ENCODE assay signal across 29 cellular contexts in genomic region chr17:65194670-65195334, GRCh38. TPM values are rescaled to one million over a fixed set of nuclear protein-coding genes. Genes with fewer than 3 reads are reported as not detected.
DNase-seq lines count a peak whose midpoint lies in the region; TF ChIP-seq lines count a peak whose summit lies in the region.
"Had no signal": no experiment of that assay in that cellular context is flagged by ENCODE, and none has a peak within 500 bp of the region (broad histone marks: within the 10 kb centered on the region; RNA-seq: fewer than 3 reads in every experiment).

No MANE protein-coding gene starts in this region.

- H3K79me2 ChIP-seq in mesendoderm (ENCODE audit: control insufficient read depth, insufficient read depth, low read length) = no peaks in the 10 kb centered on the region

- intact Hi-C loops in activated CD4-positive, alpha-beta memory T cell treated with anti-CD3 and anti-CD28 coated beads for 36 hours (cut with micrococcal nuclease) = loop anchor here (5.0 kb wide), 1 partner anchor 348 kb away; no protein-coding TSS in a partner anchor
- intact Hi-C loops in transverse colon (cut with DNase I; ENCODE audit: low total_unique reads) = no loop called here

- in situ Hi-C loops in astrocyte of the spinal cord (cut with HindIII; ENCODE audit: low sequenced_read_pairs) (no loop called here), transverse colon (cut with MboI; ENCODE audit: low pct_ligation_motif_present in 1 of 4, low pct_unique_long_range_greater_than_20kb in 1 of 4, low sequenced_read_pairs in 3 of 4) (no loop called here)

- H3K36me3 ChIP-seq in mesendoderm (ENCODE audit: control insufficient read depth, insufficient read depth, low read length) (no peaks in the 10 kb centered on the region), transverse colon (no peaks in the 10 kb centered on the region)
- H3K36me3 ChIP-seq: adrenal gland, left ventricle myocardium inferior had no signal

- no peak for DNase-seq in activated CD4-positive, alpha-beta memory T cell treated with anti-CD3 and anti-CD28 coated beads, Interleukin-2, amount 10 ng/mL, durations not matched to agents 7 days and 5 days
- DNase-seq in activated CD4-positive, alpha-beta memory T cell treated with anti-CD3 and anti-CD28 coated beads for 36 hours = no peak
- DNase-seq in astrocyte of the spinal cord (ENCODE audit: low read depth, low spot score) (no peak), mesendoderm (peak; percentile 40), transverse colon (peak; percentile 27), GM19238 (ENCODE audit: insufficient read length, low spot score) (no peak), SW480 (ENCODE audit: low spot score) (no peak)
- no peak for DNase-seq in stimulated activated CD4-positive, alpha-beta T cell treated with anti-CD3 and anti-CD28 coated beads, Interleukin-4, amount 100 ng/mL, for 4 hours
- DNase-seq: activated CD8-positive, alpha-beta T cell treated with anti-CD3 and anti-CD28 coated beads, Interleukin-2, amount 10 ng/mL, durations not matched to agents 7 days and 5 days; activated gamma-delta T cell treated with Interleukin-2 at 50 U/mL for 16 hours; adrenal gland; DMS79; H7; hypothalamus; left ventricle myocardium inferior; midbrain; NCI-H1092 treated with DMSO at 0.1 percent for 48 hours; NCI-H187 treated with DMSO at 0.1 percent for 48 hours; NCI-H226; NCI-H748 treated with DMSO at 0.1 percent for 48 hours; nephron progenitor cell; posterior cingulate gyrus; SK-N-SH; stimulated activated CD8-positive, alpha-beta memory T cell treated with anti-CD3 and anti-CD28 coated beads, Interleukin-4, amount 100 ng/mL, for 48 hours; T-helper 9 cell had no signal

- H3K23ac ChIP-seq in mesendoderm (ENCODE audit: low read length) = no peak overlapping the region

- peak overlapping the region; percentile 3 for H3K56ac ChIP-seq in mesendoderm (ENCODE audit: low read length)

- no peak overlapping the region for H3K9ac ChIP-seq in mesendoderm (ENCODE audit: low read length)
- H3K9ac ChIP-seq: SK-N-SH had no signal

- H4K8ac ChIP-seq in mesendoderm (ENCODE audit: low read depth, low read length) = no peak overlapping the region

- H3K4me3 ChIP-seq in astrocyte of the spinal cord (ENCODE audit: low read depth, low read length) = no peak overlapping the region
- no peak overlapping the region for H3K4me3 ChIP-seq in mesendoderm (ENCODE audit: low read length)
- no peak overlapping the region for H3K4me3 ChIP-seq in transverse colon
- H3K4me3 ChIP-seq: A549, adrenal gland, coronary artery, left ventricle myocardium inferior had no signal

- H3K27ac ChIP-seq in mesendoderm (ENCODE audit: low read depth, low read length) (no peak overlapping the region), transverse colon (no peak overlapping the region)
- H3K27ac ChIP-seq: A549, adrenal gland, coronary artery, HL-60, left ventricle myocardium inferior, RWPE1 had no signal

- H3K27ac Mint-ChIP-seq in activated CD4-positive, alpha-beta memory T cell treated with anti-CD3 and anti-CD28 coated beads, Interleukin-2, amount 10 ng/mL, durations not matched to agents 7 days and 5 days = peak overlapping the region; percentile 27
- H3K27ac Mint-ChIP-seq in activated CD4-positive, alpha-beta memory T cell treated with anti-CD3 and anti-CD28 coated beads for 36 hours = no peak overlapping the region
- H3K27ac Mint-ChIP-seq: activated CD8-positive, alpha-beta T cell treated with anti-CD3 and anti-CD28 coated beads, Interleukin-2, amount 10 ng/mL, durations not matched to agents 7 days and 5 days; nephron progenitor cell had no signal

- H3K27me3 Mint-ChIP-seq in activated CD4-positive, alpha-beta memory T cell treated with anti-CD3 and anti-CD28 coated beads, Interleukin-2, amount 10 ng/mL, durations not matched to agents 7 days and 5 days = no peaks in the 10 kb centered on the region
- H3K27me3 Mint-ChIP-seq in activated CD4-positive, alpha-beta memory T cell treated with anti-CD3 and anti-CD28 coated beads for 36 hours = no peaks in the 10 kb centered on the region

- peak; percentile 7 for TF ChIP-seq CTCF in astrocyte of the spinal cord (IDR thresholded peaks at IDR 0.05; ENCODE audit: low read depth, low read length)
- TF ChIP-seq CTCF in transverse colon (IDR thresholded peaks at IDR 0.05) = no peak

- no peak overlapping the region for H3K4me3 Mint-ChIP-seq in activated CD4-positive, alpha-beta memory T cell treated with anti-CD3 and anti-CD28 coated beads, Interleukin-2, amount 10 ng/mL, durations not matched to agents 7 days and 5 days
- H3K4me3 Mint-ChIP-seq in activated CD4-positive, alpha-beta memory T cell treated with anti-CD3 and anti-CD28 coated beads for 36 hours = no peak overlapping the region
- H3K4me3 Mint-ChIP-seq: activated CD8-positive, alpha-beta T cell treated with anti-CD3 and anti-CD28 coated beads, Interleukin-2, amount 10 ng/mL, durations not matched to agents 7 days and 5 days; nephron progenitor cell had no signal

- no peak overlapping the region for H2BK15ac ChIP-seq in mesendoderm (replicated peaks; ENCODE audit: low read depth)

- H2BK5ac ChIP-seq in mesendoderm (ENCODE audit: low read length) = no peak overlapping the region

- no peak overlapping the region for H2AK5ac ChIP-seq in mesendoderm (ENCODE audit: low read length)

- CTCF ChIA-PET in activated CD4-positive, alpha-beta memory T cell treated with anti-CD3 and anti-CD28 coated beads, Interleukin-2, amount 10 ng/mL, durations not matched to agents 7 days and 5 days (lab: Charles Lee) = interaction anchor here (0.6 to 3.3 kb wide), 2 partner anchors 14 to 58 kb away, joined by 3 to 13 read pairs; partner anchors contain the start of gene RGS9
- CTCF ChIA-PET in activated CD4-positive, alpha-beta memory T cell treated with anti-CD3 and anti-CD28 coated beads for 36 hours (lab: Charles Lee) = interaction anchor here (0.7 to 3.1 kb wide), 2 partner anchors 58 to 220 kb away, joined by 3 to 10 read pairs; partner anchors contain the start of gene RGS9

- H3K18ac ChIP-seq in mesendoderm (ENCODE audit: low read length) = no peak overlapping the region

- no peak overlapping the region for H2BK120ac ChIP-seq in mesendoderm (ENCODE audit: low read depth, low read length)

- WGBS in mesendoderm (ENCODE audit: extremely low coverage, insufficient coverage, low lambda C conversion rate) = no CpG with 5 or more reads among the region's 9 CpGs
- 67 to 85% methylated on average over 2 to 9 of the region's 9 CpGs for WGBS in transverse colon (ENCODE audit: low coverage in 1 of 2), 2 donors

- H3K9me3 ChIP-seq in transverse colon = no peaks in the 10 kb centered on the region
- H3K9me3 ChIP-seq: A549, adrenal gland, left ventricle myocardium inferior, SK-N-SH had no signal

- H3K4me1 Mint-ChIP-seq in activated CD4-positive, alpha-beta memory T cell treated with anti-CD3 and anti-CD28 coated beads, Interleukin-2, amount 10 ng/mL, durations not matched to agents 7 days and 5 days = peaks cover 66% of the 10 kb centered on the region
- H3K4me1 Mint-ChIP-seq in activated CD4-positive, alpha-beta memory T cell treated with anti-CD3 and anti-CD28 coated beads for 36 hours (ENCODE audit: low read depth) = peaks cover 50% of the 10 kb centered on the region
- H3K4me1 Mint-ChIP-seq: nephron progenitor cell had no signal

- no peak for TF ChIP-seq EP300 in transverse colon (IDR thresholded peaks at IDR 0.05; ENCODE audit: low read depth)

- H3K4me1 ChIP-seq in mesendoderm (ENCODE audit: control insufficient read depth, low read depth, low read length) (no peaks in the 10 kb centered on the region), transverse colon (no peaks in the 10 kb centered on the region)
- H3K4me1 ChIP-seq: left ventricle myocardium inferior had no signal

- POLR2A ChIA-PET in activated CD4-positive, alpha-beta memory T cell treated with anti-CD3 and anti-CD28 coated beads, Interleukin-2, amount 10 ng/mL, durations not matched to agents 7 days and 5 days (lab: Charles Lee) = interaction anchor here (5.1 kb wide), 1 partner anchor 14 kb away, joined by 30 read pairs; no protein-coding TSS in a partner anchor
- POLR2A ChIA-PET in activated CD4-positive, alpha-beta memory T cell treated with anti-CD3 and anti-CD28 coated beads for 36 hours (lab: Charles Lee) = no interaction called here

- no peaks in the 10 kb centered on the region for H3K9me3 Mint-ChIP-seq in activated CD4-positive, alpha-beta memory T cell treated with anti-CD3 and anti-CD28 coated beads, Interleukin-2, amount 10 ng/mL, durations not matched to agents 7 days and 5 days
- H3K9me3 Mint-ChIP-seq in activated CD4-positive, alpha-beta memory T cell treated with anti-CD3 and anti-CD28 coated beads for 36 hours = no peaks in the 10 kb centered on the region
- H3K9me3 Mint-ChIP-seq: nephron progenitor cell had no signal

- no peaks in the 10 kb centered on the region for H3K79me1 ChIP-seq in mesendoderm (ENCODE audit: low read length)

- H3K27me3 ChIP-seq in mesendoderm (ENCODE audit: insufficient read depth, low read length, poor library complexity) = no peaks in the 10 kb centered on the region
- H3K27me3 ChIP-seq in transverse colon = no peaks in the 10 kb centered on the region
- H3K27me3 ChIP-seq: adrenal gland had no signal

- H3K4me2 ChIP-seq in mesendoderm (ENCODE audit: low read length) = no peak overlapping the region
- H3K4me2 ChIP-seq: A549, SK-N-SH had no signal

- peaks cover 53% of the 10 kb centered on the region for H3K36me3 Mint-ChIP-seq in activated CD4-positive, alpha-beta memory T cell treated with anti-CD3 and anti-CD28 coated beads, Interleukin-2, amount 10 ng/mL, durations not matched to agents 7 days and 5 days (ENCODE audit: low read depth)
- no peaks in the 10 kb centered on the region for H3K36me3 Mint-ChIP-seq in activated CD4-positive, alpha-beta memory T cell treated with anti-CD3 and anti-CD28 coated beads for 36 hours

- no peak overlapping the region for H4K5ac ChIP-seq in mesendoderm (ENCODE audit: low read length)

- TF ChIP-seq POLR2A in transverse colon (IDR thresholded peaks at IDR 0.05) = no peak

- no peak overlapping the region for H3K4ac ChIP-seq in mesendoderm (ENCODE audit: low read depth, low read length)

RNA-seq across cellular contexts. Expression of gene RGS9, which starts 57.6 kb away (rescaled TPM):
- 10 to 100 TPM; 30.4 to 31.2 TPM for total RNA-seq in activated CD4-positive, alpha-beta memory T cell treated with anti-CD3 and anti-CD28 coated beads, Interleukin-2, amount 10 ng/mL, durations not matched to agents 7 days and 5 days
- total RNA-seq in activated CD4-positive, alpha-beta memory T cell treated with anti-CD3 and anti-CD28 coated beads for 36 hours = 1 to 10 TPM; 6.4 to 8.7 TPM
- 14.6 TPM for polyA plus RNA-seq in mesendoderm (2013, experiment 1 of 2)
- 13.9 TPM for polyA plus RNA-seq in mesendoderm (2013, experiment 2 of 2)
- total RNA-seq in transverse colon = 10 to 100 TPM in 1 of 4 donors, 1 to 10 TPM in 2, not detected in 1; 2.6 to 10.6 (median 7.8) TPM

Comparison
In these comparisons a context has a peak if more than half of its experiments do, and no peak if none do; other contexts are left out.
1. DNase-seq: peak in mesendoderm (single experiment) and transverse colon (single experiment); none in activated CD4-positive, alpha-beta memory T cell treated with anti-CD3 and anti-CD28 coated beads, Interleukin-2, amount 10 ng/mL, durations not matched to agents 7 days and 5 days (single experiment), activated CD4-positive, alpha-beta memory T cell treated with anti-CD3 and anti-CD28 coated beads for 36 hours (single experiment), astrocyte of the spinal cord (single experiment), GM19238 (single experiment), SW480 (single experiment) and stimulated activated CD4-positive, alpha-beta T cell treated with anti-CD3 and anti-CD28 coated beads, Interleukin-4, amount 100 ng/mL, for 4 hours (0 of 2).